8 cellular contexts compared by ENCODE assay signal in the genomic region with DNA sequence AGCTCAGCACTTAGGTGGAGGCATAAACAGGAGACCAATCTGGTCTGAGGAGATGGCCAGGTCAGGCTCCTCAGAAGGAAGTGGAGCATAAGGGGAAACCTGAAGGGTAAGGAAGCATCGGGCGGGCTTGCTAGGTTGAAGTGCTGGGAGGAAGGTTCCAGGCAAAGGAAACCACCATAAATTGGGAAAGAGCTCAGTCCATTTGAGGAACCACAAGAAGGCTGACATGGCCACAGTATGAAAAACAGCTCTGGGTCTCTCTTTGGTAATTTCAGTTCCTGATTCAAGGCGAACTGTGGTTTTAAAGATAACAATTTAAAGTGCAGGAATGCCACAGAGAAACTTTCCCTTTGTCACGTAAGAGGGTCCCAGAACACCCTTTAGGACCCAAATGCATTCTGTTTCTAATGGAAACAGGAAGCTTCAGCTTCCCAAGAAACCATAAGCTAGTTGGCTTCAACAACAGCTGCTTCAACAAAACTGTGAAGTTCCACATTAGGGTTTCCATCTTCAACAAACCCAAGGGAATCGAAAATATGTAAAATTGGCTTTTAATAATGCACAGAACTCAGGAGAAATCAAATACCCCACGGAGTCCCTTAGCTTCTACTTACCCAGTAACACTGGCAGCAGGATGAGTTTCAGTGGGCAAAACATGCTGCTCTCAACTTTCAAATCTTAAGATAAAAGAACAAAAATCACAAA. TPM values are rescaled to one million over a fixed set of nuclear protein-coding genes. Genes with fewer than 3 reads are reported as not detected.
DNase-seq lines count a peak whose midpoint lies in the region; ATAC-seq and FAIRE-seq lines count a peak whose summit lies in the region.

No MANE protein-coding gene starts in this region.

- peaks cover 61% of the 10 kb centered on the region for H3K36me3 Mint-ChIP-seq in activated CD8-positive, alpha-beta memory T cell treated with anti-CD3 and anti-CD28 coated beads, Interleukin-2, amount 10 ng/mL, durations not matched to agents 7 days and 5 days
- peaks cover 52 to 59% of the 10 kb centered on the region in 2 donors for H3K36me3 Mint-ChIP-seq in stimulated activated naive B cell treated with anti-CD40 and anti-IgM and Interleukin-4, amounts not matched to agents 10 μg/mL and 1 μg/mL and 100 μg/mL, for 72 hours

- peaks cover 93% of the 10 kb centered on the region for H3K4me1 Mint-ChIP-seq in activated CD8-positive, alpha-beta memory T cell treated with anti-CD3 and anti-CD28 coated beads, Interleukin-2, amount 10 ng/mL, durations not matched to agents 7 days and 5 days
- H3K4me1 Mint-ChIP-seq in stimulated activated naive B cell treated with anti-CD40 and anti-IgM and Interleukin-4, amounts not matched to agents 10 μg/mL and 1 μg/mL and 100 μg/mL, for 72 hours, result peaks cover 77 to 97% of the 10 kb centered on the region in 2 donors

- no peak for ATAC-seq in activated CD8-positive, alpha-beta memory T cell treated with anti-CD3 and anti-CD28 coated beads, Interleukin-2, amount 10 ng/mL, durations not matched to agents 7 days and 5 days
- peak; percentile 31 to 42 for ATAC-seq in stimulated activated naive B cell treated with anti-CD40 and anti-IgM and Interleukin-4, amounts not matched to agents 10 μg/mL and 1 μg/mL and 100 μg/mL, for 72 hours (replicated peaks)

- no peaks in the 10 kb centered on the region for H3K9me3 Mint-ChIP-seq in activated CD8-positive, alpha-beta memory T cell treated with anti-CD3 and anti-CD28 coated beads, Interleukin-2, amount 10 ng/mL, durations not matched to agents 7 days and 5 days (ENCODE audit: low read depth)
- H3K9me3 Mint-ChIP-seq in stimulated activated naive B cell treated with anti-CD40 and anti-IgM and Interleukin-4, amounts not matched to agents 10 μg/mL and 1 μg/mL and 100 μg/mL, for 72 hours, result peaks cover 4 to 5% of the 10 kb centered on the region in 2 donors

- no peak for FAIRE-seq in HTR-8/SVneo (lab: Jason Lieb, UNC)

- DNase-seq in activated CD8-positive, alpha-beta memory T cell treated with anti-CD3 and anti-CD28 coated beads, Interleukin-2, amount 10 ng/mL, durations not matched to agents 7 days and 5 days, result no peak
- no peak for DNase-seq in activated CD8-positive, alpha-beta memory T cell treated with anti-CD3 and anti-CD28 coated beads, Interleukin-2, amount 50 U/mL, for 48 hours
- peak; percentile 91 for DNase-seq in OCI-M1 (lab: John Stamatoyannopoulos, UW)
- peak; percentile 43 for DNase-seq in germinal center (ENCODE audit: low spot score)
- peak; percentile 53 for DNase-seq in stimulated activated naive B cell treated with anti-CD40 and anti-IgM and Interleukin-4, amounts not matched to agents 10 μg/mL and 1 μg/mL and 100 μg/mL, for 72 hours
- no peak for DNase-seq in NCI-H2171 treated with DMSO at 0.1 percent for 48 hours (lab: John Stamatoyannopoulos, UW)
- DNase-seq in DMS114 treated with DMSO at 0.1 percent for 48 hours (lab: John Stamatoyannopoulos, UW; ENCODE audit: unreplicated experiment), result no peak
- DNase-seq in HTR-8/SVneo (ENCODE audit: insufficient read length, low spot score), result no peak

- CTCF ChIA-PET in activated CD8-positive, alpha-beta memory T cell treated with anti-CD3 and anti-CD28 coated beads, Interleukin-2, amount 10 ng/mL, durations not matched to agents 7 days and 5 days (lab: Charles Lee), result interaction anchor here (1.0 to 4.7 kb wide), 11 partner anchors 9 to 81 kb away, joined by 3 to 28 read pairs (median 10); a partner anchor contains a TSS

- H3K27ac Mint-ChIP-seq in activated CD8-positive, alpha-beta memory T cell treated with anti-CD3 and anti-CD28 coated beads, Interleukin-2, amount 10 ng/mL, durations not matched to agents 7 days and 5 days, result peak overlapping the region; percentile 98
- peak overlapping the region; percentile 98 for H3K27ac Mint-ChIP-seq in stimulated activated naive B cell treated with anti-CD40 and anti-IgM and Interleukin-4, amounts not matched to agents 10 μg/mL and 1 μg/mL and 100 μg/mL, for 72 hours

- no peaks in the 10 kb centered on the region for H3K27me3 Mint-ChIP-seq in activated CD8-positive, alpha-beta memory T cell treated with anti-CD3 and anti-CD28 coated beads, Interleukin-2, amount 10 ng/mL, durations not matched to agents 7 days and 5 days
- H3K27me3 Mint-ChIP-seq in stimulated activated naive B cell treated with anti-CD40 and anti-IgM and Interleukin-4, amounts not matched to agents 10 μg/mL and 1 μg/mL and 100 μg/mL, for 72 hours, result no peaks in the 10 kb centered on the region

- peak overlapping the region; percentile 79 for H3K4me3 Mint-ChIP-seq in activated CD8-positive, alpha-beta memory T cell treated with anti-CD3 and anti-CD28 coated beads, Interleukin-2, amount 10 ng/mL, durations not matched to agents 7 days and 5 days
- peak overlapping the region; percentile 60 to 73 for H3K4me3 Mint-ChIP-seq in stimulated activated naive B cell treated with anti-CD40 and anti-IgM and Interleukin-4, amounts not matched to agents 10 μg/mL and 1 μg/mL and 100 μg/mL, for 72 hours

RNA-seq across cellular contexts. Expression of a gene that starts 10.4 kb away (rescaled TPM):
- total RNA-seq in activated CD8-positive, alpha-beta memory T cell treated with anti-CD3 and anti-CD28 coated beads, Interleukin-2, amount 10 ng/mL, durations not matched to agents 7 days and 5 days, result 100 to 1,000 TPM; 139 to 142 TPM

RNA-seq across cellular contexts. Expression of a gene that starts 37.8 kb away (rescaled TPM):
- total RNA-seq in activated CD8-positive, alpha-beta memory T cell treated with anti-CD3 and anti-CD28 coated beads, Interleukin-2, amount 10 ng/mL, durations not matched to agents 7 days and 5 days, result 10 to 100 TPM; 20.4 to 28.4 TPM

RNA-seq across cellular contexts. Expression of a gene that starts 37.9 kb away (rescaled TPM):
- not detected for total RNA-seq in activated CD8-positive, alpha-beta memory T cell treated with anti-CD3 and anti-CD28 coated beads, Interleukin-2, amount 10 ng/mL, durations not matched to agents 7 days and 5 days

RNA-seq across cellular contexts. Expression of a gene that starts 49.7 kb away (rescaled TPM):
- total RNA-seq in activated CD8-positive, alpha-beta memory T cell treated with anti-CD3 and anti-CD28 coated beads, Interleukin-2, amount 10 ng/mL, durations not matched to agents 7 days and 5 days, result 1 to 10 TPM; 3.0 to 3.2 TPM

Comparison
In these comparisons a context has a peak if more than half of its experiments do, and no peak if none do; other contexts are left out.
1. DNase-seq: peak in OCI-M1 (single experiment), germinal center (single experiment) and stimulated activated naive B cell treated with anti-CD40 and anti-IgM and Interleukin-4, amounts not matched to agents 10 μg/mL and 1 μg/mL and 100 μg/mL, for 72 hours (single experiment); none in activated CD8-positive, alpha-beta memory T cell treated with anti-CD3 and anti-CD28 coated beads, Interleukin-2, amount 10 ng/mL, durations not matched to agents 7 days and 5 days (single experiment), activated CD8-positive, alpha-beta memory T cell treated with anti-CD3 and anti-CD28 coated beads, Interleukin-2, amount 50 U/mL, for 48 hours (single experiment), NCI-H2171 treated with DMSO at 0.1 percent for 48 hours (single experiment), DMS114 treated with DMSO at 0.1 percent for 48 hours (single experiment) and HTR-8/SVneo (single experiment).